In genomic region chr12:131202592-131203378, GRCh38 we compare ENCODE assay signal across 19 cellular contexts.
DNase-seq lines count a peak whose midpoint lies in the region; ATAC-seq and TF ChIP-seq lines count a peak whose summit lies in the region.
"Had no signal": no experiment of that assay in that cellular context is flagged by ENCODE, and none has a peak within 500 bp of the region (broad histone marks: within the 10 kb centered on the region; RNA-seq: fewer than 3 reads in every experiment).

No MANE protein-coding gene starts in this region.

- TF ChIP-seq POLR2A in ovary (IDR thresholded peaks at IDR 0.05), result no peak

- no peaks in the 10 kb centered on the region for H3K9me3 Mint-ChIP-seq in activated CD4-positive, alpha-beta memory T cell treated with anti-CD3 and anti-CD28 coated beads, Interleukin-2, amount 10 ng/mL, durations not matched to agents 7 days and 5 days
- no peaks in the 10 kb centered on the region for H3K9me3 Mint-ChIP-seq in activated CD4-positive, alpha-beta memory T cell treated with anti-CD3 and anti-CD28 coated beads for 36 hours
- no peaks in the 10 kb centered on the region for H3K9me3 Mint-ChIP-seq in H9
- H3K9me3 Mint-ChIP-seq: CD8-positive, alpha-beta T cell had no signal

- H4K20me1 ChIP-seq in H9 (ENCODE audit: control insufficient read depth, insufficient read depth, insufficient read length), result no peaks in the 10 kb centered on the region

- no peak for TF ChIP-seq EP300 in ovary (IDR thresholded peaks at IDR 0.05)

- H3K27me3 Mint-ChIP-seq in activated CD4-positive, alpha-beta memory T cell treated with anti-CD3 and anti-CD28 coated beads, Interleukin-2, amount 10 ng/mL, durations not matched to agents 7 days and 5 days, result no peaks in the 10 kb centered on the region
- no peaks in the 10 kb centered on the region for H3K27me3 Mint-ChIP-seq in activated CD4-positive, alpha-beta memory T cell treated with anti-CD3 and anti-CD28 coated beads for 36 hours
- H3K27me3 Mint-ChIP-seq in H9 (ENCODE audit: low read depth), result peaks cover 7% of the 10 kb centered on the region

- no peak overlapping the region for H2BK120ac ChIP-seq in H9 (ENCODE audit: low read depth, low read length, poor library complexity, severe bottlenecking)

- H2BK20ac ChIP-seq in H9 (ENCODE audit: low read depth, low read length, poor library complexity, severe bottlenecking), result no peak overlapping the region

- no peaks in the 10 kb centered on the region for H3K36me3 ChIP-seq in ovary
- H3K36me3 ChIP-seq: MG63 had no signal

- no peak overlapping the region for H3K4me3 ChIP-seq in ovary
- H3K4me3 ChIP-seq: MG63 had no signal

- no peak overlapping the region for H4K8ac ChIP-seq in H9 (replicated peaks; ENCODE audit: insufficient read length, low read depth, low read length)

- WGBS in H9 (ENCODE audit: extremely low coverage, insufficient read length, low lambda C conversion rate), result no CpG with 5 or more reads among the region's 40 CpGs
- WGBS in ovary, 3 donors, result 78 to 88% (median 86%) methylated on average over 39 to 40 of the region's 40 CpGs

- H3K4me1 ChIP-seq in H9 (ENCODE audit: insufficient read depth, low read length) (no peaks in the 10 kb centered on the region), ovary (ENCODE audit: insufficient read depth) (no peaks in the 10 kb centered on the region)

- H2AK5ac ChIP-seq in H9 (ENCODE audit: insufficient read length, low read length), result no peak overlapping the region

- no peak overlapping the region for H2BK12ac ChIP-seq in H9 (ENCODE audit: insufficient read length, low read depth, low read length)

- H3K18ac ChIP-seq in H9 (ENCODE audit: insufficient read length, low read depth, low read length), result no peak overlapping the region

- H3K9me3 ChIP-seq in H9 (ENCODE audit: control insufficient read depth, low read depth, low read length) (no peaks in the 10 kb centered on the region), ovary (peaks cover 0 to 4% of the 10 kb centered on the region in 2 donors)
- H3K9me3 ChIP-seq: MG63 had no signal

- no peak overlapping the region for H3T11ph ChIP-seq in H9 (ENCODE audit: low read length)

- H2BK15ac ChIP-seq in H9 (ENCODE audit: low read depth, low read length), result no peak overlapping the region

- no peaks in the 10 kb centered on the region for H3K79me2 ChIP-seq in H9 (ENCODE audit: insufficient read depth, low read length)

- H4K5ac ChIP-seq in H9 (ENCODE audit: insufficient read length, low read depth, low read length), result no peak overlapping the region

- H3K27ac ChIP-seq in H9 (ENCODE audit: insufficient read length, low read depth, low read length) (no peak overlapping the region), ovary (no peak overlapping the region)
- H3K27ac ChIP-seq: KMS-11 had no signal

- H3K4ac ChIP-seq in H9 (ENCODE audit: low read depth, low read length), result no peak overlapping the region

- no peak overlapping the region for H4K91ac ChIP-seq in H9 (ENCODE audit: insufficient read length, low read depth, low read length)

- H3K9ac ChIP-seq in H9 (ENCODE audit: extremely low read depth, insufficient read length, low read length), result no peak overlapping the region
- H3K9ac ChIP-seq: KMS-11 had no signal

- H3K79me1 ChIP-seq in H9 (ENCODE audit: insufficient read depth, low read depth, low read length, poor library complexity, severe bottlenecking), result no peaks in the 10 kb centered on the region

- TF ChIP-seq CTCF in H9 (conservative IDR thresholded peaks at IDR 0.05) (no peak), ovary (IDR thresholded peaks at IDR 0.05) (no peak)

- H3K56ac ChIP-seq in H9 (ENCODE audit: insufficient read length, low read depth, low read length), result no peak overlapping the region

- H3K27me3 ChIP-seq in H9 (ENCODE audit: insufficient read depth, low read length) (no peaks in the 10 kb centered on the region), ovary (no peaks in the 10 kb centered on the region)
- H3K27me3 ChIP-seq: MG63 had no signal

- no peaks in the 10 kb centered on the region for H3K4me1 Mint-ChIP-seq in activated CD4-positive, alpha-beta memory T cell treated with anti-CD3 and anti-CD28 coated beads, Interleukin-2, amount 10 ng/mL, durations not matched to agents 7 days and 5 days
- H3K4me1 Mint-ChIP-seq in activated CD4-positive, alpha-beta memory T cell treated with anti-CD3 and anti-CD28 coated beads for 36 hours (ENCODE audit: low read depth), result no peaks in the 10 kb centered on the region
- no peaks in the 10 kb centered on the region; a peak in 1 of 4 replicates for H3K4me1 Mint-ChIP-seq in H9

- no peak overlapping the region for H2BK5ac ChIP-seq in H9 (ENCODE audit: insufficient read length, low read length)

- H3K23ac ChIP-seq in H9 (ENCODE audit: insufficient read length, low read depth, low read length), result no peak overlapping the region

- no peaks in the 10 kb centered on the region for H3K23me2 ChIP-seq in H9 (ENCODE audit: insufficient read length, low read depth, low read length, poor library complexity, severe bottlenecking)

- no peaks in the 10 kb centered on the region for H3K36me3 Mint-ChIP-seq in activated CD4-positive, alpha-beta memory T cell treated with anti-CD3 and anti-CD28 coated beads, Interleukin-2, amount 10 ng/mL, durations not matched to agents 7 days and 5 days (ENCODE audit: low read depth)
- no peaks in the 10 kb centered on the region for H3K36me3 Mint-ChIP-seq in activated CD4-positive, alpha-beta memory T cell treated with anti-CD3 and anti-CD28 coated beads for 36 hours
- H3K36me3 Mint-ChIP-seq in H9 (ENCODE audit: insufficient read depth in 1 of 3, low read depth in 3 of 3), result no peaks in the 10 kb centered on the region
- H3K36me3 Mint-ChIP-seq: CD8-positive, alpha-beta T cell had no signal

- no peak for ATAC-seq in sciatic nerve
- ATAC-seq: CD8-positive, alpha-beta T cell; HepG2 had no signal

- H3K4me3 Mint-ChIP-seq in activated CD4-positive, alpha-beta memory T cell treated with anti-CD3 and anti-CD28 coated beads, Interleukin-2, amount 10 ng/mL, durations not matched to agents 7 days and 5 days, result no peak overlapping the region
- no peak overlapping the region for H3K4me3 Mint-ChIP-seq in activated CD4-positive, alpha-beta memory T cell treated with anti-CD3 and anti-CD28 coated beads for 36 hours
- H3K4me3 Mint-ChIP-seq in H9, result no peak overlapping the region
- H3K4me3 Mint-ChIP-seq: CD8-positive, alpha-beta T cell had no signal

- DNase-seq in activated CD4-positive, alpha-beta memory T cell treated with anti-CD3 and anti-CD28 coated beads, Interleukin-2, amount 10 ng/mL, durations not matched to agents 7 days and 5 days, result peak; percentile 1
- DNase-seq in activated CD4-positive, alpha-beta memory T cell treated with anti-CD3 and anti-CD28 coated beads for 36 hours, result no peak
- peak; percentile 26 for DNase-seq in H9
- DNase-seq in islet precursor cell, result peak; percentile 49
- DNase-seq in sciatic nerve (ENCODE audit: low spot score), result peak; percentile 34
- DNase-seq in effector CD4-positive, alpha-beta T cell, result no peak
- no peak for DNase-seq in activated CD4-positive, alpha-beta T cell treated with anti-CD3 and anti-CD28 coated beads for 4 hours
- no peak for DNase-seq in ovary
- DNase-seq: 8988T; CD8-positive, alpha-beta T cell; DMS79 treated with DMSO at 0.1 percent for 48 hours; MG63; NCI-H1092 treated with DMSO at 0.1 percent for 48 hours; NCI-H2107; NCI-H226; NCI-H524 treated with DMSO at 0.1 percent for 48 hours; SHP77 treated with DMSO at 0.1 percent for 48 hours had no signal

- H2AFZ ChIP-seq in H9 (ENCODE audit: low read length), result no peak overlapping the region

- POLR2A ChIA-PET in activated CD4-positive, alpha-beta memory T cell treated with anti-CD3 and anti-CD28 coated beads, Interleukin-2, amount 10 ng/mL, durations not matched to agents 7 days and 5 days (lab: Charles Lee), result interaction anchor here (0.5 kb wide), 1 partner anchor 89 kb away, joined by 3 read pairs; no protein-coding TSS in a partner anchor
- POLR2A ChIA-PET in activated CD4-positive, alpha-beta memory T cell treated with anti-CD3 and anti-CD28 coated beads for 36 hours (lab: Charles Lee), result no interaction called here

- H3K27ac Mint-ChIP-seq in activated CD4-positive, alpha-beta memory T cell treated with anti-CD3 and anti-CD28 coated beads, Interleukin-2, amount 10 ng/mL, durations not matched to agents 7 days and 5 days, result no peak overlapping the region
- H3K27ac Mint-ChIP-seq in activated CD4-positive, alpha-beta memory T cell treated with anti-CD3 and anti-CD28 coated beads for 36 hours, result no peak overlapping the region
- peak overlapping the region in 1 of 3 experiments; percentile 65; a peak in 1 of 7 replicates for H3K27ac Mint-ChIP-seq in H9
- H3K27ac Mint-ChIP-seq: CD8-positive, alpha-beta T cell had no signal

- H3K4me2 ChIP-seq in H9 (ENCODE audit: insufficient read depth, insufficient read length, low read length), result no peak overlapping the region
- H3K4me2 ChIP-seq: KMS-11 had no signal

- H3K14ac ChIP-seq in H9 (ENCODE audit: insufficient read depth, low read length), result no peak overlapping the region

- CTCF ChIA-PET in activated CD4-positive, alpha-beta memory T cell treated with anti-CD3 and anti-CD28 coated beads, Interleukin-2, amount 10 ng/mL, durations not matched to agents 7 days and 5 days (lab: Charles Lee), result no interaction called here
- CTCF ChIA-PET in activated CD4-positive, alpha-beta memory T cell treated with anti-CD3 and anti-CD28 coated beads for 36 hours (lab: Charles Lee), result no interaction called here

- intact Hi-C loops in activated CD4-positive, alpha-beta memory T cell treated with anti-CD3 and anti-CD28 coated beads for 36 hours (cut with micrococcal nuclease), result no loop called here
- intact Hi-C loops in sciatic nerve (cut with DNase I) (no loop called here), ovary (cut with DNase I) (no loop called here)

Comparison
In these comparisons a context has a peak if more than half of its experiments do, and no peak if none do; other contexts are left out.
1. DNase-seq: peak in activated CD4-positive, alpha-beta memory T cell treated with anti-CD3 and anti-CD28 coated beads, Interleukin-2, amount 10 ng/mL, durations not matched to agents 7 days and 5 days (single experiment), H9 (single experiment), islet precursor cell (single experiment) and sciatic nerve (single experiment); none in activated CD4-positive, alpha-beta memory T cell treated with anti-CD3 and anti-CD28 coated beads for 36 hours (single experiment), effector CD4-positive, alpha-beta T cell (single experiment), activated CD4-positive, alpha-beta T cell treated with anti-CD3 and anti-CD28 coated beads for 4 hours (0 of 2) and ovary (0 of 5).